In the genomic region with DNA sequence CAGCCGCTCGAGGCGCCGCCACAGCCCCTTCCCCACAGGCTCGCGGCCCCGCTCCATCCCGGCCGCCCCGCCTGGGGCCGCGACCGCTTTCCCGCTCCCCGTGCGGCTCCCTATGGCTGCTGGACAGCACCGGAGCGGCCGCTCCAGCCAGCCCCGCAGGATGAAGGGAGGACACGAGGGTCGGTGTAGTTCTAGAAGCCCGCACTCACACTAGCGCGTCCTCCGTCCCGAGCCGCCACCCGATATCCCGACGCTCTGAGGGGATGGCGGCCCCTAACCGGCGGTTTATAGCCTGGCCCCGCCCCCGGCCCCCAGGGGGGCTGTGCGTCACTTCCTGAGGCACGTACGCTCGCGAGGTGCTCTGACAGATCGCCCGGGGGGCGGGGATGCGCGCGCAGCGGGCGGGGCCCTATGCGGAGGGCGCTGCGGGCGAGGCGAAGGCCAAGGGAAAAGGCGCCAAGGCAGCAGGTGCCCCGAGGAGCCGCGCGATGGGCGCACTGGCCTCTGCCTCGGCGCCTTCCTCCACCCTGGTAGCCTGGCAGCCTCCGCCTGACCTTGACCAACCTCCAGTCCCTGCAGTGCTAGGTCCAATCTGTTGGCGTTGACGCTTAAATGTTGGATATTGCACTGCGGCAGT, we compare ENCODE assay signal across 1 cellular context.
TF ChIP-seq lines count a peak whose summit lies in the region.

A gene (minus strand): TSS at position 257 of the 637 bp plus-strand sequence. CDS start 4,991 bp downstream, outside the sequence.

TF ChIP-seq in HEK293, 187 proteins besides CTCF, POLR2A, EP300 and RAD21 (continued from another document and continues in another):
- TF ChIP-seq, protein P1, sequence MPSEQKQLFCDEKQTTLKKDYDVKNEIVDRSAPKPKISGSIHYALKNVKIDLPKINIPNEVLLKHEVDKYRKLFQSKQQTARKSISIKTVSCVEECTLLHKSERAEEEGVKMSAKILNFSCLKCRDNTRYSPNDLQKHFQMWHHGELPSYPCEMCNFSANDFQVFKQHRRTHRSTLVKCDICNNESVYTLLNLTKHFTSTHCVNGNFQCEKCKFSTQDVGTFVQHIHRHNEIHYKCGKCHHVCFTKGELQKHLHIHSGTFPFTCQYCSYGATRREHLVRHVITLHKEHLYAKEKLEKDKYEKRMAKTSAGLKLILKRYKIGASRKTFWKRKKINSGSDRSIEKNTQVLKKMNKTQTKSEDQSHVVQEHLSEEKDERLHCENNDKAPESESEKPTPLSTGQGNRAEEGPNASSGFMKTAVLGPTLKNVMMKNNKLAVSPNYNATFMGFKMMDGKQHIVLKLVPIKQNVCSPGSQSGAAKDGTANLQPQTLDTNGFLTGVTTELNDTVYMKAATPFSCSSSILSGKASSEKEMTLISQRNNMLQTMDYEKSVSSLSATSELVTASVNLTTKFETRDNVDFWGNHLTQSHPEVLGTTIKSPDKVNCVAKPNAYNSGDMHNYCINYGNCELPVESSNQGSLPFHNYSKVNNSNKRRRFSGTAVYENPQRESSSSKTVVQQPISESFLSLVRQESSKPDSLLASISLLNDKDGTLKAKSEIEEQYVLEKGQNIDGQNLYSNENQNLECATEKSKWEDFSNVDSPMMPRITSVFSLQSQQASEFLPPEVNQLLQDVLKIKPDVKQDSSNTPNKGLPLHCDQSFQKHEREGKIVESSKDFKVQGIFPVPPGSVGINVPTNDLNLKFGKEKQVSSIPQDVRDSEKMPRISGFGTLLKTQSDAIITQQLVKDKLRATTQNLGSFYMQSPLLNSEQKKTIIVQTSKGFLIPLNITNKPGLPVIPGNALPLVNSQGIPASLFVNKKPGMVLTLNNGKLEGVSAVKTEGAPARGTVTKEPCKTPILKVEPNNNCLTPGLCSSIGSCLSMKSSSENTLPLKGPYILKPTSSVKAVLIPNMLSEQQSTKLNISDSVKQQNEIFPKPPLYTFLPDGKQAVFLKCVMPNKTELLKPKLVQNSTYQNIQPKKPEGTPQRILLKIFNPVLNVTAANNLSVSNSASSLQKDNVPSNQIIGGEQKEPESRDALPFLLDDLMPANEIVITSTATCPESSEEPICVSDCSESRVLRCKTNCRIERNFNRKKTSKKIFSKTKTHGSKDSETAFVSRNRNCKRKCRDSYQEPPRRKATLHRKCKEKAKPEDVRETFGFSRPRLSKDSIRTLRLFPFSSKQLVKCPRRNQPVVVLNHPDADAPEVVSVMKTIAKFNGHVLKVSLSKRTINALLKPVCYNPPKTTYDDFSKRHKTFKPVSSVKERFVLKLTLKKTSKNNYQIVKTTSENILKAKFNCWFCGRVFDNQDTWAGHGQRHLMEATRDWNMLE (tag by site-specific recombination; conservative IDR thresholded peaks at IDR 0.05; ENCODE audit: low read depth), result peak; percentile 40; the same call in 1 of the 2 replicates
- TF ChIP-seq ZNF112 (tag by site-specific recombination; IDR thresholded peaks at IDR 0.05) (no peak), ZBTB21 (tag by site-specific recombination; IDR thresholded peaks at IDR 0.05) (peak; percentile 53; the same call in 1 of the 2 replicates), ZNF585B (tag by site-specific recombination; IDR thresholded peaks at IDR 0.05) (no peak), ZNF544 (tag by site-specific recombination; IDR thresholded peaks at IDR 0.05) (no peak), ZBTB8A (tag by site-specific recombination; IDR thresholded peaks at IDR 0.05) (peak; percentile 100), GFI1B (tag by site-specific recombination; IDR thresholded peaks at IDR 0.05) (no peak), ZBTB1 (tag by site-specific recombination; IDR thresholded peaks at IDR 0.05) (peak; percentile 45; the same call in 1 of the 2 replicates), ZNF529 (tag by site-specific recombination; IDR thresholded peaks at IDR 0.05; ENCODE audit: insufficient replicate concordance) (no peak), OVOL3 (tag by site-specific recombination; IDR thresholded peaks at IDR 0.05) (no peak), ZNF23 (tag by site-specific recombination; IDR thresholded peaks at IDR 0.05; ENCODE audit: borderline replicate concordance) (no peak), ZNF548 (tag by site-specific recombination; IDR thresholded peaks at IDR 0.05) (no peak), GLI4 (tag by site-specific recombination; IDR thresholded peaks at IDR 0.05) (peak; percentile 75; the same call in 1 of the 2 replicates), ZNF747 (tag by site-specific recombination; IDR thresholded peaks at IDR 0.05) (no peak), RBAK (tag by site-specific recombination; IDR thresholded peaks at IDR 0.05) (no peak), OSR2 (tag by site-specific recombination; IDR thresholded peaks at IDR 0.05) (no peak), ZNF354C (tag by site-specific recombination; IDR thresholded peaks at IDR 0.05; ENCODE audit: borderline replicate concordance, low read depth) (no peak), ZNF624 (tag by site-specific recombination; IDR thresholded peaks at IDR 0.05) (no peak), ZNF707 (tag by site-specific recombination; IDR thresholded peaks at IDR 0.05) (no peak), MEIS1 (CRISPR knock-in tag; IDR thresholded peaks at IDR 0.05; ENCODE audit: borderline replicate concordance) (no peak), ZNF777 (tag by site-specific recombination; IDR thresholded peaks at IDR 0.05; ENCODE audit: borderline replicate concordance) (0 out of 2 replicates have a peak, but pooled peaks have one; percentile 31), ZNF221 (tag by site-specific recombination; IDR thresholded peaks at IDR 0.05; ENCODE audit: borderline replicate concordance) (no peak), ZNF155 (tag by site-specific recombination; IDR thresholded peaks at IDR 0.05) (no peak), ZFP3 (tag by site-specific recombination; IDR thresholded peaks at IDR 0.05; ENCODE audit: low read depth) (no peak), ZNF16 (tag by site-specific recombination; IDR thresholded peaks at IDR 0.05; ENCODE audit: low read depth) (no peak), GLI2 (tag by site-specific recombination; IDR thresholded peaks at IDR 0.05; ENCODE audit: borderline replicate concordance, low read depth) (no peak)
- TF ChIP-seq, protein P2, sequence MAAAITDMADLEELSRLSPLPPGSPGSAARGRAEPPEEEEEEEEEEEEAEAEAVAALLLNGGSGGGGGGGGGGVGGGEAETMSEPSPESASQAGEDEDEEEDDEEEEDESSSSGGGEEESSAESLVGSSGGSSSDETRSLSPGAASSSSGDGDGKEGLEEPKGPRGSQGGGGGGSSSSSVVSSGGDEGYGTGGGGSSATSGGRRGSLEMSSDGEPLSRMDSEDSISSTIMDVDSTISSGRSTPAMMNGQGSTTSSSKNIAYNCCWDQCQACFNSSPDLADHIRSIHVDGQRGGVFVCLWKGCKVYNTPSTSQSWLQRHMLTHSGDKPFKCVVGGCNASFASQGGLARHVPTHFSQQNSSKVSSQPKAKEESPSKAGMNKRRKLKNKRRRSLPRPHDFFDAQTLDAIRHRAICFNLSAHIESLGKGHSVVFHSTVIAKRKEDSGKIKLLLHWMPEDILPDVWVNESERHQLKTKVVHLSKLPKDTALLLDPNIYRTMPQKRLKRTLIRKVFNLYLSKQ (tag by site-specific recombination; IDR thresholded peaks at IDR 0.05; ENCODE audit: borderline replicate concordance), result no peak
- TF ChIP-seq, protein P3, sequence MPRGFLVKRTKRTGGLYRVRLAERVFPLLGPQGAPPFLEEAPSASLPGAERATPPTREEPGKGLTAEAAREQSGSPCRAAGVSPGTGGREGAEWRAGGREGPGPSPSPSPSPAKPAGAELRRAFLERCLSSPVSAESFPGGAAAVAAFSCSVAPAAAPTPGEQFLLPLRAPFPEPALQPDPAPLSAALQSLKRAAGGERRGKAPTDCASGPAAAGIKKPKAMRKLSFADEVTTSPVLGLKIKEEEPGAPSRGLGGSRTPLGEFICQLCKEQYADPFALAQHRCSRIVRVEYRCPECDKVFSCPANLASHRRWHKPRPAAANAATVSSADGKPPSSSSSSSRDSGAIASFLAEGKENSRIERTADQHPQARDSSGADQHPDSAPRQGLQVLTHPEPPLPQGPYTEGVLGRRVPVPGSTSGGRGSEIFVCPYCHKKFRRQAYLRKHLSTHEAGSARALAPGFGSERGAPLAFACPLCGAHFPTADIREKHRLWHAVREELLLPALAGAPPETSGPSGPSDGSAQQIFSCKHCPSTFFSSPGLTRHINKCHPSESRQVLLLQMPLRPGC (tag by site-specific recombination; IDR thresholded peaks at IDR 0.05), result 0 out of 2 replicates have a peak, but pooled peaks have one; percentile 43
- TF ChIP-seq, protein P4, sequence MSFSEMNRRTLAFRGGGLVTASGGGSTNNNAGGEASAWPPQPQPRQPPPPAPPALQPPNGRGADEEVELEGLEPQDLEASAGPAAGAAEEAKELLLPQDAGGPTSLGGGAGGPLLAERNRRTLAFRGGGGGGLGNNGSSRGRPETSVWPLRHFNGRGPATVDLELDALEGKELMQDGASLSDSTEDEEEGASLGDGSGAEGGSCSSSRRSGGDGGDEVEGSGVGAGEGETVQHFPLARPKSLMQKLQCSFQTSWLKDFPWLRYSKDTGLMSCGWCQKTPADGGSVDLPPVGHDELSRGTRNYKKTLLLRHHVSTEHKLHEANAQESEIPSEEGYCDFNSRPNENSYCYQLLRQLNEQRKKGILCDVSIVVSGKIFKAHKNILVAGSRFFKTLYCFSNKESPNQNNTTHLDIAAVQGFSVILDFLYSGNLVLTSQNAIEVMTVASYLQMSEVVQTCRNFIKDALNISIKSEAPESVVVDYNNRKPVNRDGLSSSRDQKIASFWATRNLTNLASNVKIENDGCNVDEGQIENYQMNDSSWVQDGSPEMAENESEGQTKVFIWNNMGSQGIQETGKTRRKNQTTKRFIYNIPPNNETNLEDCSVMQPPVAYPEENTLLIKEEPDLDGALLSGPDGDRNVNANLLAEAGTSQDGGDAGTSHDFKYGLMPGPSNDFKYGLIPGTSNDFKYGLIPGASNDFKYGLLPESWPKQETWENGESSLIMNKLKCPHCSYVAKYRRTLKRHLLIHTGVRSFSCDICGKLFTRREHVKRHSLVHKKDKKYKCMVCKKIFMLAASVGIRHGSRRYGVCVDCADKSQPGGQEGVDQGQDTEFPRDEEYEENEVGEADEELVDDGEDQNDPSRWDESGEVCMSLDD (tag by site-specific recombination; IDR thresholded peaks at IDR 0.05), result peak; percentile 88
- TF ChIP-seq, protein P5, sequence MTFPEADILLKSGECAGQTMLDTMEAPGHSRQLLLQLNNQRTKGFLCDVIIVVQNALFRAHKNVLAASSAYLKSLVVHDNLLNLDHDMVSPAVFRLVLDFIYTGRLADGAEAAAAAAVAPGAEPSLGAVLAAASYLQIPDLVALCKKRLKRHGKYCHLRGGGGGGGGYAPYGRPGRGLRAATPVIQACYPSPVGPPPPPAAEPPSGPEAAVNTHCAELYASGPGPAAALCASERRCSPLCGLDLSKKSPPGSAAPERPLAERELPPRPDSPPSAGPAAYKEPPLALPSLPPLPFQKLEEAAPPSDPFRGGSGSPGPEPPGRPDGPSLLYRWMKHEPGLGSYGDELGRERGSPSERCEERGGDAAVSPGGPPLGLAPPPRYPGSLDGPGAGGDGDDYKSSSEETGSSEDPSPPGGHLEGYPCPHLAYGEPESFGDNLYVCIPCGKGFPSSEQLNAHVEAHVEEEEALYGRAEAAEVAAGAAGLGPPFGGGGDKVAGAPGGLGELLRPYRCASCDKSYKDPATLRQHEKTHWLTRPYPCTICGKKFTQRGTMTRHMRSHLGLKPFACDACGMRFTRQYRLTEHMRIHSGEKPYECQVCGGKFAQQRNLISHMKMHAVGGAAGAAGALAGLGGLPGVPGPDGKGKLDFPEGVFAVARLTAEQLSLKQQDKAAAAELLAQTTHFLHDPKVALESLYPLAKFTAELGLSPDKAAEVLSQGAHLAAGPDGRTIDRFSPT (tag by site-specific recombination; IDR thresholded peaks at IDR 0.05), result peak; percentile 90
- TF ChIP-seq, protein P6, sequence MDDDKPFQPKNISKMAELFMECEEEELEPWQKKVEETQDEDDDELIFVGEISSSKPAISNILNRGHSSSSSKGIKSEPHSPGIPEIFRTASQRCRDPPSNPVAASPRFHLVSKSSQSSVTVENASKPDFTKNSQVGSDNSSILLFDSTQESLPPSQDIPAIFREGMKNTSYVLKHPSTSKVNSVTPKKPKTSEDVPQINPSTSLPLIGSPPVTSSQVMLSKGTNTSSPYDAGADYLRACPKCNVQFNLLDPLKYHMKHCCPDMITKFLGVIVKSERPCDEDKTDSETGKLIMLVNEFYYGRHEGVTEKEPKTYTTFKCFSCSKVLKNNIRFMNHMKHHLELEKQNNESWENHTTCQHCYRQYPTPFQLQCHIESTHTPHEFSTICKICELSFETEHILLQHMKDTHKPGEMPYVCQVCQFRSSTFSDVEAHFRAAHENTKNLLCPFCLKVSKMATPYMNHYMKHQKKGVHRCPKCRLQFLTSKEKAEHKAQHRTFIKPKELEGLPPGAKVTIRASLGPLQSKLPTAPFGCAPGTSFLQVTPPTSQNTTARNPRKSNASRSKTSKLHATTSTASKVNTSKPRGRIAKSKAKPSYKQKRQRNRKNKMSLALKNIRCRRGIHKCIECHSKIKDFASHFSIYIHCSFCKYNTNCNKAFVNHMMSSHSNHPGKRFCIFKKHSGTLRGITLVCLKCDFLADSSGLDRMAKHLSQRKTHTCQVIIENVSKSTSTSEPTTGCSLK (tag by site-specific recombination; IDR thresholded peaks at IDR 0.05), result no peak
- TF ChIP-seq, protein P7, sequence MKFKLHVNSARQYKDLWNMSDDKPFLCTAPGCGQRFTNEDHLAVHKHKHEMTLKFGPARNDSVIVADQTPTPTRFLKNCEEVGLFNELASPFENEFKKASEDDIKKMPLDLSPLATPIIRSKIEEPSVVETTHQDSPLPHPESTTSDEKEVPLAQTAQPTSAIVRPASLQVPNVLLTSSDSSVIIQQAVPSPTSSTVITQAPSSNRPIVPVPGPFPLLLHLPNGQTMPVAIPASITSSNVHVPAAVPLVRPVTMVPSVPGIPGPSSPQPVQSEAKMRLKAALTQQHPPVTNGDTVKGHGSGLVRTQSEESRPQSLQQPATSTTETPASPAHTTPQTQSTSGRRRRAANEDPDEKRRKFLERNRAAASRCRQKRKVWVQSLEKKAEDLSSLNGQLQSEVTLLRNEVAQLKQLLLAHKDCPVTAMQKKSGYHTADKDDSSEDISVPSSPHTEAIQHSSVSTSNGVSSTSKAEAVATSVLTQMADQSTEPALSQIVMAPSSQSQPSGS (tag by site-specific recombination; IDR thresholded peaks at IDR 0.05; ENCODE audit: low read depth), result no peak
- TF ChIP-seq, protein P8, sequence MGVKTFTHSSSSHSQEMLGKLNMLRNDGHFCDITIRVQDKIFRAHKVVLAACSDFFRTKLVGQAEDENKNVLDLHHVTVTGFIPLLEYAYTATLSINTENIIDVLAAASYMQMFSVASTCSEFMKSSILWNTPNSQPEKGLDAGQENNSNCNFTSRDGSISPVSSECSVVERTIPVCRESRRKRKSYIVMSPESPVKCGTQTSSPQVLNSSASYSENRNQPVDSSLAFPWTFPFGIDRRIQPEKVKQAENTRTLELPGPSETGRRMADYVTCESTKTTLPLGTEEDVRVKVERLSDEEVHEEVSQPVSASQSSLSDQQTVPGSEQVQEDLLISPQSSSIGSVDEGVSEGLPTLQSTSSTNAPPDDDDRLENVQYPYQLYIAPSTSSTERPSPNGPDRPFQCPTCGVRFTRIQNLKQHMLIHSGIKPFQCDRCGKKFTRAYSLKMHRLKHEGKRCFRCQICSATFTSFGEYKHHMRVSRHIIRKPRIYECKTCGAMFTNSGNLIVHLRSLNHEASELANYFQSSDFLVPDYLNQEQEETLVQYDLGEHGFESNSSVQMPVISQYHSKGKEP (tag by site-specific recombination; IDR thresholded peaks at IDR 0.05), result no peak
- TF ChIP-seq, protein P9, sequence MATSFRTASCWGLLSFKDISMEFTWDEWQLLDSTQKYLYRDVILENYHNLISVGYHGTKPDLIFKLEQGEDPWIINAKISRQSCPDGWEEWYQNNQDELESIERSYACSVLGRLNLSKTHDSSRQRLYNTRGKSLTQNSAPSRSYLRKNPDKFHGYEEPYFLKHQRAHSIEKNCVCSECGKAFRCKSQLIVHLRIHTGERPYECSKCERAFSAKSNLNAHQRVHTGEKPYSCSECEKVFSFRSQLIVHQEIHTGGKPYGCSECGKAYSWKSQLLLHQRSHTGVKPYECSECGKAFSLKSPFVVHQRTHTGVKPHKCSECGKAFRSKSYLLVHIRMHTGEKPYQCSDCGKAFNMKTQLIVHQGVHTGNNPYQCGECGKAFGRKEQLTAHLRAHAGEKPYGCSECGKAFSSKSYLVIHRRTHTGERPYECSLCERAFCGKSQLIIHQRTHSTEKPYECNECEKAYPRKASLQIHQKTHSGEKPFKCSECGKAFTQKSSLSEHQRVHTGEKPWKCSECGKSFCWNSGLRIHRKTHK (tag by site-specific recombination; IDR thresholded peaks at IDR 0.05), result no peak
